Comparison of ENCODE assay signal across 7 cellular contexts in the genomic region with DNA sequence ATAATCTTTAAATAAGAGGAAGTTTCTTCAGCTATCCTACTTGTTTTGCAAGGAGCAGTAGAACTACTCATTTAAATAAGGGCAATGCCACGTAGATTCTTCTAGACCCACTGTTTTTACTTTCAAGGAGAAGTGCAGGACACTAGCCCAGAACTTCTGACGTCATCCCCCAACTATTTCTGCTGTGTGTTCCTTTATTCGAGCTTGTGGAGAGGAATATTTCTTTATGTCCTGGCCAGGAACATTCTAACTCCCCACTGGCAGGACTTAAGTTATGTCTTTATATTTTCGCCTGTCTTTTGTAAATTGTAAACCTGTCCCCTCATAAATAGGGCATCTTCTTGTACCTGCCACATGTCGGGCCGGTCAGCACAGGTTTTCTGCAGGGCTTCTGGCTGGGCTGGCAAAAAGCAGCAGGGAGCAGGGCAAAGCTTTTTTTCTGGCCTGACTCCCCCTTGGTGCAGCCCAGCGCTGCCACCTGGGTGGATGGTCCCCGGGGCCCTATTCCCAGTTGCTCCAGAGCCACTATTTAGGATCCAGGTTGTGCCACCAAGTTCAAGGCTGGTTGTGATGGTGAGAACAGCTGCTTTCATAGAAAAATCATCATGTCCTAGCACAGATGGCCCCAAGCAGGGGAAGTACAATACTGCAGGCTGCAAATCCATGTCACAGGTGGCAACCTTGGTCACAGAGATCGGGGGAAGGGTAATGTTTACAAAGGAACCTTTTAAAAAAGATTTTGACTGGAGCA. TPM values are rescaled to one million over a fixed set of nuclear protein-coding genes. Genes with fewer than 3 reads are reported as not detected.
A peak's percentile ranks its signal among the peaks of the same experiment; 100 is the strongest.
DNase-seq lines count a peak whose midpoint lies in the region; ATAC-seq and TF ChIP-seq lines count a peak whose summit lies in the region.

No MANE protein-coding gene starts in this region.

- DNase-seq in GM12864 (ENCODE audit: low read depth) (no peak), Panc1 (ENCODE audit: low read depth, low spot score) (no peak), iPS-NIHi11 (ENCODE audit: low spot score) (peak; percentile 26), gastrocnemius medialis (peak; percentile 58 to 59)

- H3K27ac Mint-ChIP-seq in brain = peak overlapping the region; percentile 82 to 99 (median 95)

- intact Hi-C loops in Panc1 (cut with micrococcal nuclease; ENCODE audit: unreplicated experiment) = loop anchor here (5.0 kb wide), 1 partner anchor 38 kb away; no protein-coding TSS in a partner anchor
- intact Hi-C loops in gastrocnemius medialis (cut with DNase I; ENCODE audit: low total_unique reads) = loop anchor here (1.0 to 10.0 kb wide), 5 partner anchors 36 to 751 kb away; partner anchors contain the start of gene RAP2A

- H3K9me3 ChIP-seq in Panc1 (ENCODE audit: control insufficient read depth, insufficient read depth, low read depth, low read length) (no peaks in the 10 kb centered on the region), gastrocnemius medialis (no peaks in the 10 kb centered on the region)

- peak overlapping the region; percentile 87 to 95 (median 91) for H3K4me3 Mint-ChIP-seq in brain

- peak in 1 of 2 donors; percentile 65 for TF ChIP-seq POLR2A in gastrocnemius medialis (IDR thresholded peaks at IDR 0.05)

- no peak for TF ChIP-seq CTCF in GM12864 (IDR thresholded peaks at IDR 0.05; ENCODE audit: low read depth, low read length, missing control alignments)
- TF ChIP-seq CTCF in Panc1 (IDR thresholded peaks at IDR 0.05) = no peak
- no peak for TF ChIP-seq CTCF in brain (conservative IDR thresholded peaks at IDR 0.05)
- TF ChIP-seq CTCF in gastrocnemius medialis (IDR thresholded peaks at IDR 0.05 in 4 of 5, conservative IDR thresholded peaks at IDR 0.05 in 1 of 5) = peak in 2 of 5 experiments; percentile 16 to 30

- peaks cover 4% of the 10 kb centered on the region for H3K36me3 Mint-ChIP-seq in brain

- H3K4me1 Mint-ChIP-seq in brain = peaks cover 74% of the 10 kb centered on the region

- H3K4me1 ChIP-seq in Panc1 (ENCODE audit: control insufficient read depth, insufficient read depth, low read length) (peaks cover 53% of the 10 kb centered on the region), gastrocnemius medialis (peaks cover 42 to 47% of the 10 kb centered on the region in 2 donors)

- POLR2A ChIA-PET in Panc1 (lab: Charles Lee) = interaction anchor here (0.8 to 1.2 kb wide), 10 partner anchors 10 to 114 kb away, joined by 3 to 20 read pairs (median 4); no protein-coding TSS in a partner anchor

- peaks cover 6% of the 10 kb centered on the region for H3K36me3 ChIP-seq in Panc1 (ENCODE audit: control insufficient read depth, insufficient read depth, low read length)
- H3K36me3 ChIP-seq in gastrocnemius medialis = no peaks in the 10 kb centered on the region

- no peaks in the 10 kb centered on the region for H3K9me3 Mint-ChIP-seq in brain

- CTCF ChIA-PET in Panc1 (lab: Charles Lee) = no interaction called here

- no TSS peak for BruUV-seq in Panc1 (replicated peaks; lab: Mats Ljungman, UMichigan)

- in situ Hi-C loops in Panc1 (cut with HindIII; ENCODE audit: low pct_unique_long_range_greater_than_20kb, low sequenced_read_pairs) (no loop called here), gastrocnemius medialis (cut with MboI; ENCODE audit: low sequenced_read_pairs in 4 of 4) (loop anchor here in 1 of 4 donors (5.0 kb wide), 1 partner anchor 118 kb away; no protein-coding TSS in a partner anchor)

- H3K4me3 ChIP-seq in GM12864 (ENCODE audit: low read depth, low read length) (peak overlapping the region; percentile 74), Panc1 (ENCODE audit: low read depth in 2 of 2, low read length in 2 of 2) (peak overlapping the region; percentile 79 to 96), gastrocnemius medialis (peak overlapping the region; percentile 62 to 83 (median 70))

- H3K27ac ChIP-seq in Panc1 (ENCODE audit: low read length) = peak overlapping the region; percentile 99
- H3K27ac ChIP-seq in gastrocnemius medialis = peak overlapping the region; percentile 89 to 93 (median 91)

- no peaks in the 10 kb centered on the region for H3K27me3 Mint-ChIP-seq in brain

- ATAC-seq in HG03439 (IDR thresholded peaks at IDR 0.05; ENCODE audit: unreplicated experiment) (peak; percentile 28), Panc1 (0 out of 2 replicates have a peak, but pooled peaks have one; percentile 8), gastrocnemius medialis (peak; percentile 60 to 61), HG03097 (IDR thresholded peaks at IDR 0.05; ENCODE audit: low FRiP score, unreplicated experiment) (no peak)

- H3K27me3 ChIP-seq in Panc1 (ENCODE audit: control insufficient read depth, insufficient read depth, low read length) (no peaks in the 10 kb centered on the region), gastrocnemius medialis (no peaks in the 10 kb centered on the region)

RNA-seq across cellular contexts. Expression of gene MBNL2, which starts 1.8 kb away (rescaled TPM):
- 103 TPM for total RNA-seq in Panc1 (2021; ENCODE audit: unreplicated experiment)
- 42.3 TPM for polyA plus RNA-seq in Panc1 (2012; ENCODE audit: insufficient read length)
- 11.7 TPM for polyA plus RNA-seq in brain (ENCODE audit: insufficient read depth, low read depth, low replicate concordance)
- total RNA-seq in gastrocnemius medialis = 10 to 100 TPM; 47.9 to 92.0 (median 71.3) TPM

Comparison
In these comparisons a context has a peak if more than half of its experiments do, and no peak if none do; other contexts are left out.
1. DNase-seq: peak in iPS-NIHi11 (single experiment) and gastrocnemius medialis (2 of 2); none in GM12864 (single experiment) and Panc1 (single experiment).
2. Peak in every context shown above with its lines, with median percentiles within 50 percentile points of each other: H3K4me3 ChIP-seq.